ENCODE assay signal across 8 cellular contexts in the genomic region with DNA sequence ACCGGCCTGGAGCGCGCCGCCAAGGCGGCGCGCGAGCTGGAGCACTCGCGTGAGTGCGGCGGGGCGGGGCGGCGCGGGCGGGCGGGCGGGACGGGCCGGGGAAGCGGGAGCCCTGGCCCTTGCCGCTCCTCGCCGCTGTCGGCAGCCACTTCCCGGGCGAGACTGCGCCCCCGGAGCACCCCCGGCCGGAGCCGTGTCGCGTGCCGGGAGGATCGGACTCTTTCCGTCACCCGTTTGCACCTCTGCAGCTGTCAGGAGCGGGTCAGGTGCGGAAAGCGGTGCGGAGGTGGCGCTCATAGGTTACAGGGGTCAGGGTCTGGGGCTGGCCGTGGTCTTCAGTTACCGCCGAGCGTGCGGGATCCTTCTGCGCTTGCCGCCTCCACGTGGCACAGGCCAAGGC. TPM values are rescaled to one million over a fixed set of nuclear protein-coding genes. Genes with fewer than 3 reads are reported as not detected.
DNase-seq lines count a peak whose midpoint lies in the region; ATAC-seq, FAIRE-seq and TF ChIP-seq lines count a peak whose summit lies in the region.
"Not testable (repeated sequence)": the region's sequence is repeated elsewhere in the genome, so short reads cannot be mapped to it uniquely, and the experiment has no call there.

No MANE protein-coding gene starts in this region.

- POLR2A ChIA-PET in PC-9 (lab: Charles Lee; ENCODE audit: unreplicated experiment), result interaction anchor here (0.7 kb wide), 1 partner anchor 14 kb away, joined by 4 read pairs; no protein-coding TSS in a partner anchor

- not testable (repeated sequence) for H3K27me3 ChIP-seq in GM06990 (replicated peaks; ENCODE audit: control insufficient read depth, insufficient read depth, low read length); PC-9 (ENCODE audit: insufficient read depth, low read depth); dorsolateral prefrontal cortex; pancreas; transverse colon

- H3K27me3 Mint-ChIP-seq in activated T-cell treated with anti-CD3 and anti-CD28 coated beads, Interleukin-2, amount 50 U/mL, for 4 hours (ENCODE audit: low read depth), result not testable (repeated sequence)

- H2AFZ ChIP-seq in PC-9, result not testable (repeated sequence)

- in situ Hi-C loops in transverse colon (cut with MboI; ENCODE audit: low pct_ligation_motif_present in 1 of 4, low pct_unique_long_range_greater_than_20kb in 1 of 4, low sequenced_read_pairs in 3 of 4), result not testable (repeated sequence)

- not testable (repeated sequence) for H3F3A ChIP-seq in PC-9 (ENCODE audit: insufficient read depth, low read depth)

- TF ChIP-seq POLR2A in transverse colon (IDR thresholded peaks at IDR 0.05), result not testable (repeated sequence)

- peak overlapping the region; percentile 83 for H3K4me3 Mint-ChIP-seq in activated T-cell treated with anti-CD3 and anti-CD28 coated beads, Interleukin-2, amount 50 U/mL, for 4 hours

- H3K27ac ChIP-seq in PC-9, result not testable (repeated sequence)
- H3K27ac ChIP-seq in dorsolateral prefrontal cortex (peak overlapping the region in 9 of 59 donors; percentile 15 to 96 (median 89)), pancreas (peak overlapping the region in 1 of 4 donors; percentile 84), transverse colon (peak overlapping the region; percentile 91 to 96 (median 94))

- H3K4me3 ChIP-seq in GM06990 (replicated peaks; ENCODE audit: low read depth, low read length), result peak overlapping the region; percentile 88
- H3K4me3 ChIP-seq in PC-9, result peak overlapping the region; percentile 85
- H3K4me3 ChIP-seq in dorsolateral prefrontal cortex, result peak overlapping the region in 58 of 59 donors; percentile 31 to 98 (median 91)
- peak overlapping the region; percentile 60 to 93 (median 79) for H3K4me3 ChIP-seq in pancreas
- H3K4me3 ChIP-seq in transverse colon, result peak overlapping the region; percentile 66 to 88 (median 75)

- H3K9me3 ChIP-seq in PC-9 (ENCODE audit: insufficient read depth, low read depth); pancreas; transverse colon: not testable (repeated sequence)

- H3K36me3 ChIP-seq in GM06990 (ENCODE audit: control insufficient read depth, insufficient read depth, low read length); PC-9 (ENCODE audit: low read depth); pancreas; transverse colon: not testable (repeated sequence)

- H4K20me1 ChIP-seq in PC-9 (ENCODE audit: insufficient read depth), result not testable (repeated sequence)

- ATAC-seq in HG02885 (IDR thresholded peaks at IDR 0.05; ENCODE audit: poor library complexity, unreplicated experiment), result peak; percentile 12
- ATAC-seq in activated T-cell treated with anti-CD3 and anti-CD28 coated beads, Interleukin-2, amount 50 U/mL, for 4 hours, result peak; percentile 35 to 37
- ATAC-seq in pancreas, result not testable (repeated sequence)

- intact Hi-C loops in PC-9 (cut with micrococcal nuclease; ENCODE audit: unreplicated experiment), result loop anchor here (5.0 kb wide), 1 partner anchor 395 kb away; no protein-coding TSS in a partner anchor
- intact Hi-C loops in dorsolateral prefrontal cortex (cut with DNase I), result loop anchor here in 1 of 2 donors (5.0 kb wide), 1 partner anchor 60 kb away; a partner anchor contains a TSS
- intact Hi-C loops in pancreas (cut with DNase I); transverse colon (cut with DNase I; ENCODE audit: low total_unique reads): not testable (repeated sequence)

- not testable (repeated sequence) for H3K9me3 Mint-ChIP-seq in activated T-cell treated with anti-CD3 and anti-CD28 coated beads, Interleukin-2, amount 50 U/mL, for 4 hours

- H3K4me1 ChIP-seq in PC-9 (replicated peaks; ENCODE audit: insufficient read depth); pancreas: not testable (repeated sequence)
- peaks cover 0 to 15% (median 10%) of the 10 kb centered on the region in 4 donors for H3K4me1 ChIP-seq in transverse colon

- not testable (repeated sequence) for FAIRE-seq in pancreas (lab: Jason Lieb, UNC)

- BruUV-seq in PC-9 (replicated peaks; lab: Mats Ljungman, UMichigan), result not testable (repeated sequence)

- DNase-seq in GM06990 (ENCODE audit: extremely low read depth, insufficient read length); activated T-cell treated with anti-CD3 and anti-CD28 coated beads, Interleukin-2, amount 50 U/mL, for 4 hours; dorsolateral prefrontal cortex; transverse colon: not testable (repeated sequence)
- DNase-seq in PC-9 (peak in 1 of 2 experiments; percentile 17), iPS-NIHi11 (ENCODE audit: low spot score) (peak; percentile 10), pancreas (peak in 2 of 6 donors; percentile 35 to 64)

- peaks cover 34% of the 10 kb centered on the region for H3K79me2 ChIP-seq in PC-9 (ENCODE audit: low read depth)

- not testable (repeated sequence) for TF ChIP-seq EP300 in transverse colon (IDR thresholded peaks at IDR 0.05; ENCODE audit: low read depth)

- TF ChIP-seq CTCF in GM06990 (IDR thresholded peaks at IDR 0.05; ENCODE audit: insufficient read depth, low read length, poor library complexity, severe bottlenecking); PC-9 (conservative IDR thresholded peaks at IDR 0.05); dorsolateral prefrontal cortex (IDR thresholded peaks at IDR 0.05 in 54 of 56, conservative IDR thresholded peaks at IDR 0.05 in 2 of 56; ENCODE audit: low read depth in 1 of 56, partially characterized antibody in 56 of 56); pancreas (IDR thresholded peaks at IDR 0.05); transverse colon (IDR thresholded peaks at IDR 0.05): not testable (repeated sequence)

- not testable (repeated sequence) for H3K9me2 ChIP-seq in PC-9 (ENCODE audit: insufficient read depth)

- H3K4me2 ChIP-seq in PC-9, result peak overlapping the region; percentile 85

- CTCF ChIA-PET in PC-9 (lab: Charles Lee), result not testable (repeated sequence)

- H3K4me1 Mint-ChIP-seq in activated T-cell treated with anti-CD3 and anti-CD28 coated beads, Interleukin-2, amount 50 U/mL, for 4 hours (ENCODE audit: low read depth), result not testable (repeated sequence)

- WGBS in pancreas, 2 donors, result 0 to 1% methylated on average over 21 to 48 of the region's 52 CpGs
- whole genome bisulfite sequencing in transverse colon (ENCODE audit: low coverage in 1 of 2), 2 donors, result no CpG with 5 or more reads among the region's 52 CpGs

- not testable (repeated sequence) for H3K36me3 Mint-ChIP-seq in activated T-cell treated with anti-CD3 and anti-CD28 coated beads, Interleukin-2, amount 50 U/mL, for 4 hours (ENCODE audit: insufficient read depth)

RNA-seq across cellular contexts. Expression of a gene that starts 0.5 kb away (rescaled TPM):
- total RNA-seq in PC-9 (2021), result 36.6 and 43.6 TPM in 2 replicates
- total RNA-seq in activated T-cell treated with anti-CD3 and anti-CD28 coated beads, Interleukin-2, amount 50 U/mL, for 4 hours, result 100 to 1,000 TPM; 151 to 180 (median 154) TPM
- total RNA-seq in dorsolateral prefrontal cortex, result 10 to 100 TPM; 12.3 to 33.0 (median 20.2) TPM
- total RNA-seq in pancreas, result 10 to 100 TPM in 5 of 6 donors, 1 to 10 TPM in 1; 8.0 to 18.0 (median 14.8) TPM
- 10 to 100 TPM; 22.5 to 33.8 TPM for polyA plus RNA-seq in pancreas
- 10 to 100 TPM; 14.6 to 34.4 (median 20.4) TPM for total RNA-seq in transverse colon

RNA-seq across cellular contexts. Expression of a gene that starts 28.0 kb away (rescaled TPM):
- total RNA-seq in PC-9 (2021) (4.4 and 8.3 TPM in 2 replicates), dorsolateral prefrontal cortex (10 to 100 TPM; 14.3 to 63.6 (median 37.6) TPM), pancreas (1 to 10 TPM in 1 of 6 donors, under 1 TPM in 4, not detected in 1; 0.22 to 1.0 (median 0.49) TPM), transverse colon (10 to 100 TPM in 1 of 4 donors, 1 to 10 TPM in 2, not detected in 1; 3.8 to 27.3 (median 4.2) TPM)
- total RNA-seq in activated T-cell treated with anti-CD3 and anti-CD28 coated beads, Interleukin-2, amount 50 U/mL, for 4 hours, result under 1 TPM in 2 of 3 donors, not detected in 1; 0.46 to 0.63 TPM
- polyA plus RNA-seq in pancreas, result 1 to 10 TPM; 2.5 to 3.6 TPM

RNA-seq across cellular contexts. Expression of a gene that starts 40.9 kb away (rescaled TPM):
- total RNA-seq in PC-9 (2021) (28.5 and 32.8 TPM in 2 replicates), dorsolateral prefrontal cortex (10 to 100 TPM in 118 of 120 experiments, 1 to 10 TPM in 2; 9.5 to 47.1 (median 24.6) TPM), pancreas (10 to 100 TPM in 4 of 6 donors, 1 to 10 TPM in 2; 4.4 to 14.1 (median 11.5) TPM), transverse colon (100 to 1,000 TPM in 1 of 4 donors, 10 to 100 TPM in 3; 15.6 to 269 (median 39.2) TPM)
- total RNA-seq in activated T-cell treated with anti-CD3 and anti-CD28 coated beads, Interleukin-2, amount 50 U/mL, for 4 hours, result 100 to 1,000 TPM; 193 to 208 (median 194) TPM
- 10 to 100 TPM; 57.2 to 78.9 TPM for polyA plus RNA-seq in pancreas
